ENCODE assay signal across 8 cellular contexts in the genomic region with DNA sequence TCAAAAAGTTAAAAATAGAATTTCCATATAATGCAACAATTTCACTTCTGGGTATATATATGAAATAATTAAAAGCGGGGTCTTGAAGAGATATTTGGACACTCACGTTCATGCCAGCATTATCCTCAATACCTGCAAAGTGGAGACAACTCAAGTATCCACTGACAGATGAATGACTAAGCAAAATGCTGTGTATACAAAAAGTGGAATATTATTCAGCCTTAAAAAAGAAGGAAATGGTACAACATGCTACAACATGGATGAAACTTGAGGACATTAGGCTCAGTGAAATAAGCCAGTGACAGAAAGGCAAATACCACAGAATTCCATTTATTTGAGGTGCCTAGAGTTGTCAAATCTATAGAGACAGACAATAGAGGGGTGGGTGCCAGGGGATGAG.
"Had no signal": no experiment of that assay in that cellular context is flagged by ENCODE, and none has a peak within 500 bp of the region (broad histone marks: within the 10 kb centered on the region; RNA-seq: fewer than 3 reads in every experiment).

No MANE protein-coding gene starts in this region.

- H3K27ac ChIP-seq: HL-60 had no signal

- H3K4me3 ChIP-seq: GM23338 had no signal

- ATAC-seq: GM23338 had no signal

- H3K4me2 ChIP-seq: GM23338 had no signal

- H2AFZ ChIP-seq: GM23338 had no signal

- DNase-seq: H9, HCEC 1CT, HFFc6, KG1 had no signal

- FAIRE-seq: H1, H54 had no signal
